8 cellular contexts compared by ENCODE assay signal in genomic region chr16:1230084-1230470, GRCh38. TPM values are rescaled to one million over a fixed set of nuclear protein-coding genes. Genes with fewer than 3 reads are reported as not detected.
"Had no signal": no experiment of that assay in that cellular context is flagged by ENCODE, and none has a peak within 500 bp of the region (broad histone marks: within the 10 kb centered on the region; RNA-seq: fewer than 3 reads in every experiment).

Gene TPSB2 (minus strand): TSS chr16:1230184. CDS start chr16:1229951, 233 bp downstream.

RNA-seq across cellular contexts. Expression of gene TPSB2, which starts in this region (rescaled TPM):
- total RNA-seq: activated CD4-positive, alpha-beta memory T cell treated with anti-CD3 and anti-CD28 coated beads, Interleukin-2, amount 10 ng/mL, durations not matched to agents 7 days and 5 days; activated CD4-positive, alpha-beta T cell treated with anti-CD3 and anti-CD28 coated beads for 36 hours; activated CD8-positive, alpha-beta memory T cell treated with anti-CD3 and anti-CD28 coated beads for 36 hours; activated naive CD4-positive, alpha-beta T cell treated with anti-CD3 and anti-CD28 coated beads for 36 hours; activated T-helper 17 cell treated with anti-CD3 and anti-CD28 coated beads, Interleukin-2, amount 50 U/mL, for 72 hours; IMR-90; SJSA1; T-helper 1 cell treated with Interleukin-12 subunit alpha and Interleukin-12 subunit beta and Interleukin-4 antibody, amounts not matched to agents 30 ng/mL and 1 ng/mL, for 36 hours had no signal
- polyA plus RNA-seq: IMR-90 had no signal
